ENCODE assay signal across 27 cellular contexts in genomic region chr11:11380883-11381282, GRCh38. TPM values are rescaled to one million over a fixed set of nuclear protein-coding genes. Genes with fewer than 3 reads are reported as not detected.
"Had no signal": no experiment of that assay in that cellular context is flagged by ENCODE, and none has a peak within 500 bp of the region (broad histone marks: within the 10 kb centered on the region; RNA-seq: fewer than 3 reads in every experiment).

No MANE protein-coding gene starts in this region.

- H3K4me1 Mint-ChIP-seq: memory B cell; naive B cell; neural crest cell; stimulated activated memory B cell treated with anti-CD40 and anti-IgM and Interleukin-4, amounts not matched to agents 10 μg/mL and 1 μg/mL and 100 μg/mL, for 72 hours had no signal

- H3K27ac ChIP-seq: dorsolateral prefrontal cortex, epithelial cell of prostate, foreskin keratinocyte, gastroesophageal sphincter, heart left ventricle, hepatocyte, prostate gland, sigmoid colon, suprapubic skin, transverse colon, vagina had no signal

- H3K4me3 ChIP-seq: dorsolateral prefrontal cortex, gastroesophageal sphincter, heart left ventricle, hepatocyte, lung, prostate gland, sigmoid colon, suprapubic skin, transverse colon, vagina had no signal

- H3K36me3 ChIP-seq: prostate gland, transverse colon, vagina had no signal

- H3K4me3 Mint-ChIP-seq: memory B cell; naive B cell; natural killer cell treated with Interleukin-12 subunit alpha and Interleukin-12 subunit beta and Interleukin-15 and Interleukin-18, amount 100 ng/mL, for 72 hours; neural crest cell; stimulated activated memory B cell treated with anti-CD40 and anti-IgM and Interleukin-4, amounts not matched to agents 10 μg/mL and 1 μg/mL and 100 μg/mL, for 72 hours; stimulated activated naive CD8-positive, alpha-beta T cell treated with anti-CD3 and anti-CD28 coated beads, Interleukin-15, Interleukin-2, amounts not matched to agents 100 ng/mL and 50 ng/mL, for 24 hours had no signal

- DNase-seq: cerebellar nuclear complex; cortex of kidney; dorsolateral prefrontal cortex; effector CD4-positive, alpha-beta T cell; foreskin keratinocyte; heart left ventricle; left cardiac atrium; left ventricle myocardium superior; naive B cell; right cardiac atrium; sigmoid colon; stimulated activated CD4-positive, alpha-beta T cell treated with anti-CD3 and anti-CD28 coated beads, Interleukin-2, amount 100 ng/mL, for 24 hours; stimulated activated CD4-positive, alpha-beta T cell treated with anti-CD3 and anti-CD28 coated beads, Interleukin-4, amount 100 ng/mL, for 24 hours; transverse colon had no signal

- H3K27me3 ChIP-seq: dorsolateral prefrontal cortex, foreskin keratinocyte, gastroesophageal sphincter, heart left ventricle, hepatocyte, sigmoid colon, suprapubic skin, transverse colon, vagina had no signal

- ATAC-seq: esophagus mucosa; foreskin keratinocyte; gastroesophageal sphincter; left cardiac atrium; left ventricle myocardium superior; natural killer cell treated with Interleukin-12 subunit alpha and Interleukin-12 subunit beta and Interleukin-15 and Interleukin-18, amount 100 ng/mL, for 72 hours; right cardiac atrium; stimulated activated memory B cell treated with anti-CD40 and anti-IgM and Interleukin-4, amounts not matched to agents 10 μg/mL and 1 μg/mL and 100 μg/mL, for 72 hours had no signal

- H3K4me1 ChIP-seq: foreskin keratinocyte, gastroesophageal sphincter, prostate gland, suprapubic skin, transverse colon, vagina had no signal

- H3K27ac Mint-ChIP-seq: memory B cell; naive B cell; natural killer cell treated with Interleukin-12 subunit alpha and Interleukin-12 subunit beta and Interleukin-15 and Interleukin-18, amount 100 ng/mL, for 72 hours; stimulated activated memory B cell treated with anti-CD40 and anti-IgM and Interleukin-4, amounts not matched to agents 10 μg/mL and 1 μg/mL and 100 μg/mL, for 72 hours; stimulated activated naive CD8-positive, alpha-beta T cell treated with anti-CD3 and anti-CD28 coated beads, Interleukin-15, Interleukin-2, amounts not matched to agents 100 ng/mL and 50 ng/mL, for 24 hours had no signal

- H3K9me3 ChIP-seq: gastroesophageal sphincter, heart left ventricle, prostate gland, sigmoid colon, suprapubic skin, transverse colon, vagina had no signal

- H3K27me3 Mint-ChIP-seq: memory B cell; stimulated activated memory B cell treated with anti-CD40 and anti-IgM and Interleukin-4, amounts not matched to agents 10 μg/mL and 1 μg/mL and 100 μg/mL, for 72 hours; stimulated activated naive CD8-positive, alpha-beta T cell treated with anti-CD3 and anti-CD28 coated beads, Interleukin-15, Interleukin-2, amounts not matched to agents 100 ng/mL and 50 ng/mL, for 24 hours had no signal

- H3K36me3 Mint-ChIP-seq: memory B cell; naive B cell; natural killer cell treated with Interleukin-12 subunit alpha and Interleukin-12 subunit beta and Interleukin-15 and Interleukin-18, amount 100 ng/mL, for 72 hours; stimulated activated memory B cell treated with anti-CD40 and anti-IgM and Interleukin-4, amounts not matched to agents 10 μg/mL and 1 μg/mL and 100 μg/mL, for 72 hours had no signal

- H3K9me3 Mint-ChIP-seq: memory B cell; natural killer cell treated with Interleukin-12 subunit alpha and Interleukin-12 subunit beta and Interleukin-15 and Interleukin-18, amount 100 ng/mL, for 72 hours; neural crest cell; stimulated activated naive CD8-positive, alpha-beta T cell treated with anti-CD3 and anti-CD28 coated beads, Interleukin-15, Interleukin-2, amounts not matched to agents 100 ng/mL and 50 ng/mL, for 24 hours had no signal

RNA-seq across cellular contexts. Expression of gene CSNK2A3, which starts 27.8 kb away (rescaled TPM):
- total RNA-seq: natural killer cell treated with Interleukin-12 subunit alpha and Interleukin-12 subunit beta and Interleukin-15 and Interleukin-18, amount 100 ng/mL, for 72 hours had no signal
